Comparison of ENCODE assay signal across 8 cellular contexts in genomic region chr19:10086032-10086903, GRCh38. TPM values are rescaled to one million over a fixed set of nuclear protein-coding genes. Genes with fewer than 3 reads are reported as not detected.
A peak's percentile ranks its signal among the peaks of the same experiment; 100 is the strongest.
DNase-seq lines count a peak whose midpoint lies in the region; ATAC-seq and TF ChIP-seq lines count a peak whose summit lies in the region.

Gene SHFL (plus strand): TSS chr19:10086317. CDS start chr19:10086428, 111 bp downstream.

- peak; percentile 81 for ATAC-seq in GM19438 (IDR thresholded peaks at IDR 0.05; ENCODE audit: low read depth, unreplicated experiment)

- TF ChIP-seq CTCF in ascending aorta (IDR thresholded peaks at IDR 0.05) (no peak), uterus (IDR thresholded peaks at IDR 0.05) (no peak)

- intact Hi-C loops in ascending aorta (cut with DNase I) (no loop called here), uterus (cut with DNase I; ENCODE audit: low total_unique reads) (no loop called here)

- H3K36me3 ChIP-seq in ascending aorta (peaks cover 6 to 21% of the 10 kb centered on the region in 2 donors), uterus (no peaks in the 10 kb centered on the region)

- H3K27me3 ChIP-seq in ascending aorta (no peaks in the 10 kb centered on the region), uterus (no peaks in the 10 kb centered on the region)

- H3K27ac ChIP-seq in ascending aorta (peak within 1 kb of the TSS; percentile 82 to 89), uterus (peak within 1 kb of the TSS; percentile 89 to 91)

- peak in 1 of 2 donors; percentile 68 for TF ChIP-seq POLR2A in uterus (IDR thresholded peaks at IDR 0.05)

- H3K9me3 ChIP-seq in ascending aorta: no peaks in the 10 kb centered on the region
- H3K9me3 ChIP-seq in uterus: no peaks in the 10 kb centered on the region

- DNase-seq in C1 segment of cervical spinal cord (lab: John Stamatoyannopoulos, UW) (peak in 10 of 14 donors; percentile 9 to 67 (median 32)), HT1080 (ENCODE audit: low read depth) (peak; percentile 56), T-helper 2 cell (peak; percentile 65 to 88 (median 76)), ascending aorta (ENCODE audit: low spot score in 2 of 2) (peak in 1 of 2 donors; percentile 85), hepatic stellate cell (ENCODE audit: low spot score) (peak; percentile 93), renal cortical epithelial cell (ENCODE audit: low read depth) (no peak), uterus (peak; percentile 72 to 82)

- H3K4me3 ChIP-seq in ascending aorta (peak within 1 kb of the TSS; percentile 74 to 80), uterus (peak within 1 kb of the TSS; percentile 81 to 91)

- H3K4me1 ChIP-seq in ascending aorta: no peaks in the 10 kb centered on the region
- H3K4me1 ChIP-seq in uterus: no peaks in the 10 kb centered on the region

RNA-seq across cellular contexts. Expression of gene SHFL, which starts in this region (rescaled TPM):
- total RNA-seq in HT1080 (2014; rRNA removed; shearing (Covaris generic)): 6.9 and 9.5 TPM in 2 replicates
- polyA plus RNA-seq in HT1080 (2015; cell fraction: cytosol; rRNA removed): 15.6 and 17.5 TPM in 2 replicates
- 43.9 and 47.6 TPM in 2 replicates for polyA plus RNA-seq in HT1080 (2015; cell fraction: nucleus; rRNA removed)
- total RNA-seq in ascending aorta (98.0 TPM), renal cortical epithelial cell (22.1 and 24.1 TPM in 2 replicates), uterus (10 to 100 TPM; 23.2 to 79.2 (median 44.8) TPM)
